In genomic region chr11:62556872-62557631, GRCh38 we compare ENCODE assay signal across 1 cellular context.
TF ChIP-seq lines count a peak whose summit lies in the region.

No MANE protein-coding gene starts in this region.

TF ChIP-seq in HEK293, 187 proteins besides CTCF, POLR2A, EP300 and RAD21 (continued from another document):
- TF ChIP-seq ZBTB44 (tag by site-specific recombination; IDR thresholded peaks at IDR 0.05) (0 out of 2 replicates have a peak, but pooled peaks have one; percentile 53), ZNF202 (tag by site-specific recombination; IDR thresholded peaks at IDR 0.05; ENCODE audit: borderline replicate concordance) (no peak), FEZF1 (tag by site-specific recombination; IDR thresholded peaks at IDR 0.05) (0 out of 2 replicates have a peak, but pooled peaks have one; percentile 13), ZBTB1 (tag by site-specific recombination; IDR thresholded peaks at IDR 0.05) (no peak), ZNF514 (tag by site-specific recombination; IDR thresholded peaks at IDR 0.05) (no peak), ZEB2 (tag by site-specific recombination; IDR thresholded peaks at IDR 0.05) (no peak), ZNF692 (tag by site-specific recombination; IDR thresholded peaks at IDR 0.05) (0 out of 2 replicates have a peak, but pooled peaks have one; percentile 6), ZNF530 (tag by site-specific recombination; IDR thresholded peaks at IDR 0.05; ENCODE audit: low read depth) (no peak), KLF7 (tag by site-specific recombination; IDR thresholded peaks at IDR 0.05; ENCODE audit: borderline replicate concordance) (no peak), ZNF488 (tag by site-specific recombination; IDR thresholded peaks at IDR 0.05) (no peak), ZNF302 (tag by site-specific recombination; IDR thresholded peaks at IDR 0.05; ENCODE audit: low read depth) (no peak), ZNF121 (tag by site-specific recombination; IDR thresholded peaks at IDR 0.05) (no peak), ZNF169 (tag by site-specific recombination; IDR thresholded peaks at IDR 0.05) (no peak), ATF2 (tag by site-specific recombination; IDR thresholded peaks at IDR 0.05; ENCODE audit: low read depth) (no peak)
